10 cellular contexts compared by ENCODE assay signal in genomic region chr4:41538017-41538733, GRCh38. TPM values are rescaled to one million over a fixed set of nuclear protein-coding genes. Genes with fewer than 3 reads are reported as not detected.
DNase-seq lines count a peak whose midpoint lies in the region; ATAC-seq lines count a peak whose summit lies in the region.
"Had no signal": no experiment of that assay in that cellular context is flagged by ENCODE, and none has a peak within 500 bp of the region (broad histone marks: within the 10 kb centered on the region; RNA-seq: fewer than 3 reads in every experiment).

Gene LIMCH1 (plus strand): TSS chr4:41538157. CDS start chr4:41605996, 67,839 bp downstream.

- ATAC-seq in Right ventricle myocardium superior (ENCODE audit: poor library complexity) (peak; percentile 88), GM21367 (IDR thresholded peaks at IDR 0.05; ENCODE audit: unreplicated experiment) (no peak)

- H3K27ac ChIP-seq in SJSA1 = peak within 1 kb of the TSS; percentile 21

- H3K9me3 ChIP-seq in SJSA1 (replicated peaks) = no peaks in the 10 kb centered on the region

- H3K36me3 ChIP-seq in SJSA1 = no peaks in the 10 kb centered on the region

- no peaks in the 10 kb centered on the region for H3K27me3 ChIP-seq in SJSA1 (replicated peaks)

- intact Hi-C loops in Right ventricle myocardium superior (cut with DNase I) = loop anchor here (5.0 to 10.0 kb wide), 2 partner anchors 47 to 176 kb away; no protein-coding TSS in a partner anchor

- peak within 1 kb of the TSS; percentile 5; the same call in 1 of the 2 replicates for H3K4me3 ChIP-seq in SJSA1

- DNase-seq in A172 (ENCODE audit: low spot score) = peak; percentile 70
- peak; percentile 27 to 46 for DNase-seq in SJSA1 (ENCODE audit: low read depth in 1 of 2, low spot score in 2 of 2)
- DNase-seq in Right ventricle myocardium superior = peak; percentile 87
- DNase-seq in occipital lobe (lab: John Stamatoyannopoulos, UW) = no peak
- no peak for DNase-seq in hippocampal formation (lab: John Stamatoyannopoulos, UW)
- no peak for DNase-seq in activated T-cell treated with anti-CD3 and anti-CD28 coated beads, Interleukin-2, amount 50 U/mL, for 1 hour
- DNase-seq in NCI-H526 (lab: John Stamatoyannopoulos, UW) = no peak
- DNase-seq: 8988T; activated naive CD4-positive, alpha-beta T cell treated with anti-CD3 and anti-CD28 coated beads, Interleukin-2, amount 50 U/mL, for 16 hours had no signal

- H3K4me1 ChIP-seq in SJSA1 (replicated peaks) = peaks cover 33% of the 10 kb centered on the region

RNA-seq across cellular contexts. Expression of gene LIMCH1, which starts in this region (rescaled TPM):
- total RNA-seq in A172 (2014; rRNA removed; shearing (Covaris generic)) = 20.4 and 31.1 TPM in 2 replicates
- 27.7 and 37.4 TPM in 2 replicates for total RNA-seq in SJSA1 (2014; rRNA removed; shearing (Covaris generic))
- total RNA-seq in Right ventricle myocardium superior (272 TPM), occipital lobe (175 TPM)

Comparison
In these comparisons a context has a peak if more than half of its experiments do, and no peak if none do; other contexts are left out.
1. DNase-seq: peak in A172 (single experiment), SJSA1 (2 of 2) and Right ventricle myocardium superior (single experiment); none in occipital lobe (single experiment), hippocampal formation (0 of 2), activated T-cell treated with anti-CD3 and anti-CD28 coated beads, Interleukin-2, amount 50 U/mL, for 1 hour (single experiment) and NCI-H526 (0 of 2).